ENCODE assay signal across 30 cellular contexts in the genomic region with DNA sequence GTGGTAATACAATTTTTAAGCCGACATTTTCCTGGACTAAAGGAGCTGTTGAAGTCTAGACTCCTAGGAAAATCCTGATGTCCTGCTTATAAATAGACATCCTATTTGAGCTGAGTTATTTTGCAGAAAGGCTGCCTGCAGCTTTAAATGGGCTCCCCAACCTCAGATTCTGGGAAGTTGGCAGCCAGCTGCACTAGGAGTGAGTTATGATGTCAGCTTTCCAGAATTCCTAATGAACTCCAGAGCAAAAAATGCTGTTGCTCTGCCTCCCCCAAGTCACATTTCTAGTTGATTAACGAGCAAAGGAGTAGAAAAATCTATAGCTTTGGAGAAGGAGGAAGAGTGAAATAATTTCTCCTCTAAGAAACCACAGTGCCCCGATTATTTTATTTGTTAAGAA.
A peak's percentile ranks its signal among the peaks of the same experiment; 100 is the strongest.
DNase-seq lines count a peak whose midpoint lies in the region; ATAC-seq, FAIRE-seq and TF ChIP-seq lines count a peak whose summit lies in the region.
"Had no signal": no experiment of that assay in that cellular context is flagged by ENCODE, and none has a peak within 500 bp of the region (broad histone marks: within the 10 kb centered on the region; RNA-seq: fewer than 3 reads in every experiment).

No MANE protein-coding gene starts in this region.

- TF ChIP-seq CTCF in fibroblast of mammary gland (conservative IDR thresholded peaks at IDR 0.05; ENCODE audit: control insufficient read depth, insufficient read depth, low read depth, low read length) (no peak), ovary (IDR thresholded peaks at IDR 0.05) (no peak)

- H3K4me1 ChIP-seq in ovary (ENCODE audit: insufficient read depth): peaks cover 7% of the 10 kb centered on the region
- H3K4me1 ChIP-seq: A549, BLaER1, lower lobe of right lung, right lobe of liver had no signal

- TF ChIP-seq POLR2A in ovary (IDR thresholded peaks at IDR 0.05): no peak

- no peak overlapping the region for H3K27ac ChIP-seq in ovary
- H3K27ac ChIP-seq: A549, BLaER1, dorsolateral prefrontal cortex, heart left ventricle, lower lobe of right lung, right lobe of liver, RWPE1, SK-N-MC, thoracic aorta had no signal

- intact Hi-C loops in ovary (cut with DNase I): no loop called here

- no peaks in the 10 kb centered on the region for H3K9me3 ChIP-seq in ovary
- H3K9me3 ChIP-seq: lower lobe of right lung, right lobe of liver had no signal

- H3K4me3 ChIP-seq in fibroblast of mammary gland (ENCODE audit: control insufficient read depth, low read depth, low read length) (no peak overlapping the region), ovary (no peak overlapping the region)
- H3K4me3 ChIP-seq: A549, BLaER1, dorsolateral prefrontal cortex, heart left ventricle, lower lobe of right lung, right lobe of liver, SK-N-MC, thoracic aorta had no signal

- WGBS in ovary, 3 donors: 4 to 9% (median 6%) methylated on average over 3 of the region's 3 CpGs

- H3K27me3 ChIP-seq in ovary: no peaks in the 10 kb centered on the region
- H3K27me3 ChIP-seq: BLaER1, right lobe of liver had no signal

- no peaks in the 10 kb centered on the region for H3K36me3 ChIP-seq in ovary
- H3K36me3 ChIP-seq: BLaER1, heart left ventricle, lower lobe of right lung, right lobe of liver, thoracic aorta had no signal

- no peak for TF ChIP-seq EP300 in ovary (IDR thresholded peaks at IDR 0.05)

- peak; percentile 17 for DNase-seq in AG08395 (ENCODE audit: low spot score)
- peak; percentile 51 for DNase-seq in RPMI7951 (ENCODE audit: low read depth)
- peak; percentile 31 for DNase-seq in fibroblast of mammary gland (ENCODE audit: low read depth)
- peak; percentile 44 to 55 (median 49) for DNase-seq in ovary
- no peak for DNase-seq in GM19239 (ENCODE audit: insufficient read length, low spot score)
- no peak for DNase-seq in stimulated activated CD8-positive, alpha-beta memory T cell treated with anti-CD3 and anti-CD28 coated beads, Interleukin-4, amount 100 ng/mL, for 48 hours
- no peak for DNase-seq in CD1c-positive myeloid dendritic cell (ENCODE audit: extremely low spot score)
- DNase-seq: activated CD4-positive, alpha-beta T cell treated with anti-CD3 and anti-CD28 coated beads for 1 hour; activated CD8-positive, alpha-beta T cell treated with anti-CD3 and anti-CD28 coated beads for 36 hours; activated naive CD8-positive, alpha-beta T cell treated with anti-CD3 and anti-CD28 coated beads for 36 hours; cerebellar nuclear complex; dorsolateral prefrontal cortex; GF-D8; heart left ventricle; kidney glomerular epithelial cell; lower lobe of right lung; NCI-H1436 treated with DMSO at 0.1 percent for 48 hours; NCI-H2107; NCI-H446 treated with DMSO at 0.1 percent for 48 hours; NCI-H82; posterior cingulate gyrus; right lobe of liver; stimulated activated naive CD8-positive, alpha-beta T cell treated with anti-CD3 and anti-CD28 coated beads, Interleukin-15, Interleukin-2, amounts not matched to agents 100 U/mL and 50 U/mL, for 24 hours; T-helper 17 cell had no signal

- ATAC-seq in GM18909 (IDR thresholded peaks at IDR 0.05; ENCODE audit: poor library complexity, unreplicated experiment): no peak
- ATAC-seq: A549; activated CD8-positive, alpha-beta T cell treated with anti-CD3 and anti-CD28 coated beads for 36 hours; heart left ventricle; lower lobe of right lung; right lobe of liver; stimulated activated naive CD8-positive, alpha-beta T cell treated with anti-CD3 and anti-CD28 coated beads, Interleukin-15, Interleukin-2, amounts not matched to agents 100 U/mL and 50 U/mL, for 24 hours; T-helper 17 cell had no signal

- no peak for FAIRE-seq in GM19239 (lab: Jason Lieb, UNC)
- FAIRE-seq: A549 had no signal

Comparison
In these comparisons a context has a peak if more than half of its experiments do, and no peak if none do; other contexts are left out.
1. DNase-seq: peak in AG08395 (single experiment), RPMI7951 (single experiment), fibroblast of mammary gland (single experiment) and ovary (5 of 5); none in GM19239 (single experiment), stimulated activated CD8-positive, alpha-beta memory T cell treated with anti-CD3 and anti-CD28 coated beads, Interleukin-4, amount 100 ng/mL, for 48 hours (single experiment) and CD1c-positive myeloid dendritic cell (single experiment).